14 cellular contexts compared by ENCODE assay signal in the genomic region with DNA sequence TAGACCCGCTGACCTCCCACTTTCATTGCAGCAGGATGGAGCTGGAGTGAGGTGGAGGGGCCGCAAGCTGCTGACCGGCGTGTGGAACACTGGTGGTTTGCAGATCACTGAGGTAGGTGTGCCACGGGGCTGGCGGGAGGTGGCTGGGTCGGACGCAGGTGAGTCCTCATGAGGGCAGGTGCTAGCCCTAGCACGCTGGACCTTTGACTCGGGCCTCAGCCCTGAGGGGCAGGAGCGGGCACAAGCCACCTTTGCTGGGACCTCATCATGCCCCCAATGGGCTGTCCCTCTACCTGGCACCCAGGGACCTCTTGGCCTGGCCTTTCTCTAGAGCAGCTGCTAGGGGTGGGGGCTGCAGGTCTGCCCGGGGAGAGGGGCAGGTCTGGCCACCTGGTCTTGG.
"Had no signal": no experiment of that assay in that cellular context is flagged by ENCODE, and none has a peak within 500 bp of the region (broad histone marks: within the 10 kb centered on the region; RNA-seq: fewer than 3 reads in every experiment).

No MANE protein-coding gene starts in this region.

- H3K27ac ChIP-seq: gastrocnemius medialis had no signal

- ATAC-seq: body of pancreas; gastrocnemius medialis; naive thymus-derived CD8-positive, alpha-beta T cell had no signal

- H3K36me3 ChIP-seq: gastrocnemius medialis had no signal

- DNase-seq: activated naive CD4-positive, alpha-beta T cell treated with anti-CD3 and anti-CD28 coated beads, Interleukin-2, amount 50 U/mL, for 16 hours; activated T-cell treated with anti-CD3 and anti-CD28 coated beads, Interleukin-2, amount 50 U/mL, for 1 hour; amniotic stem cell; cortex of kidney; effector CD8-positive, alpha-beta T cell; gastrocnemius medialis; hippocampal formation; kidney glomerular epithelial cell; naive thymus-derived CD8-positive, alpha-beta T cell; stimulated activated CD4-positive, alpha-beta T cell treated with anti-CD3 and anti-CD28 coated beads, Interleukin-15, amount 100 ng/mL, for 24 hours; stimulated activated CD4-positive, alpha-beta T cell treated with anti-CD3 and anti-CD28 coated beads, Interleukin-4, amount 100 ng/mL, for 4 hours; T-helper 2 cell had no signal

- H3K4me3 ChIP-seq: body of pancreas, gastrocnemius medialis, lung had no signal

- H3K27me3 ChIP-seq: body of pancreas, gastrocnemius medialis had no signal

- H3K9me3 ChIP-seq: body of pancreas, gastrocnemius medialis had no signal
